ENCODE assay signal across 8 cellular contexts in the genomic region with DNA sequence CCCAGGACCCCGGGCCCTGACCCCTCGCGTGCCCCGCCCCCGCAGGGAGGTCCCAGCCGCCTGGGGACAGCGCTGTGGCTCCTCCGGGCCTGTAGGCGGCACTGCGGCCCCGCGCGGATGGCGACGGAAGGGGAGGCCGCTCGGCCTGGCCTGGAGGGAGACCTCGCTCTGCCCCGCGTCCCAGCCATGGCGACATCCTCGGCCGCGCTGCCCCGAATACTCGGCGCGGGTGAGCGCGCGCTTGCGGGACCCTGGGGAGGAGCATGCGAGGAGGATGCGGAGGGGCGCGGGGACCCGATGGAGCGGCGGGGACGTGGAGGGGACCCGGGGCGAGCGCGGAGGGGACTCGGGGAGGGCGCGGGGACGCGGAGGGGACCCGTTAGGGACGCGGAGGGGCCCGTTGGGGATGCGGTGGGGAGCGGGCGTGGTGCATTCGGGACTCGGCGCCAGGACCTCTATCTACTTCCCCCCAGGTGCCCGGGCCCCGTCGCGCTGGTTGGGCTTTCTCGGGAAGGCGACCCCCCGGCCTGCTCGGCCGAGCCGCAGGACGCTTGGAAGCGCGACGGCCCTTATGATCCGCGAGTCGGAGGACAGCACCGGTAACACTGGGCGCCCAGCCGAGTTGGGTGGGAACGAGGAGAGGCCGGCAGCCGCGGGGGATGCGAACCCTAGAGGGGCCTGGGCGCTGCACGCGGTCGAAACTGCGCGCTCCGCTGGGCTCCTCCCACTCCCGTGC. TPM values are rescaled to one million over a fixed set of nuclear protein-coding genes. Genes with fewer than 3 reads are reported as not detected.
DNase-seq lines count a peak whose midpoint lies in the region; ATAC-seq and TF ChIP-seq lines count a peak whose summit lies in the region.

A gene (plus strand): TSS at position 158 of the 736 bp plus-strand sequence. CDS start 29 bp downstream, at position 187.

- peak within 1 kb of the TSS; percentile 82 for H3K4me3 ChIP-seq in kidney epithelial cell (ENCODE audit: low read depth, low read length)

- no peaks in the 10 kb centered on the region for H3K36me3 ChIP-seq in kidney epithelial cell (ENCODE audit: control insufficient read depth, insufficient read depth, low read length)

- DNase-seq in NK-92 treated with Interleukin-12 subunit alpha and Interleukin-12 subunit beta, amount 100 ng/mL, for 24 hours (lab: John Stamatoyannopoulos, UW): peak; percentile 66
- DNase-seq in NK-92 (lab: John Stamatoyannopoulos, UW; ENCODE audit: unreplicated experiment) (no peak), NCI-H2171 treated with DMSO at 0.1 percent for 48 hours (lab: John Stamatoyannopoulos, UW) (peak; percentile 81), kidney epithelial cell (ENCODE audit: low read depth) (no peak)
- peak; percentile 69 to 72 for DNase-seq in central memory CD8-positive, alpha-beta T cell (ENCODE audit: low spot score in 2 of 2)
- DNase-seq in stimulated activated CD4-positive, alpha-beta T cell treated with anti-CD3 and anti-CD28 coated beads, Interleukin-15, amount 100 ng/mL, for 24 hours: peak; percentile 88

- no peaks in the 10 kb centered on the region for H3K9me3 Mint-ChIP-seq in central memory CD8-positive, alpha-beta T cell

- H3K27ac Mint-ChIP-seq in central memory CD8-positive, alpha-beta T cell (ENCODE audit: low read depth): peak within 1 kb of the TSS; percentile 75

- H3K27me3 Mint-ChIP-seq in central memory CD8-positive, alpha-beta T cell: peaks cover 9% of the 10 kb centered on the region

- ATAC-seq in HG02981 (IDR thresholded peaks at IDR 0.05; ENCODE audit: unreplicated experiment): peak; percentile 73
- peak; percentile 94 to 95 for ATAC-seq in activated CD4-positive, CD25-positive, alpha-beta regulatory T cell treated with anti-CD3 and anti-CD28 coated beads, Interleukin-2, amount 50 U/mL, for 24 hours
- ATAC-seq in central memory CD8-positive, alpha-beta T cell (replicated peaks; ENCODE audit: extremely low read depth, poor library complexity, severe bottlenecking): peak; percentile 91

- peaks cover 29% of the 10 kb centered on the region for H3K4me1 Mint-ChIP-seq in central memory CD8-positive, alpha-beta T cell

- peaks cover 18% of the 10 kb centered on the region for H3K36me3 Mint-ChIP-seq in central memory CD8-positive, alpha-beta T cell (ENCODE audit: insufficient read depth)

- no peaks in the 10 kb centered on the region for H3K27me3 ChIP-seq in kidney epithelial cell (ENCODE audit: control insufficient read depth, insufficient read depth, low read length)

- peak within 1 kb of the TSS; percentile 91 for H3K4me3 Mint-ChIP-seq in central memory CD8-positive, alpha-beta T cell

- peak; percentile 63 for TF ChIP-seq CTCF in kidney epithelial cell (IDR thresholded peaks at IDR 0.05; ENCODE audit: insufficient read depth, low read length, poor library complexity, severe bottlenecking)

RNA-seq across cellular contexts. Expression of the gene that starts here (rescaled TPM):
- 72.4 and 93.2 TPM in 2 replicates for total RNA-seq in kidney epithelial cell

Comparison
In these comparisons a context has a peak if more than half of its experiments do, and no peak if none do; other contexts are left out.
1. DNase-seq: peak in NK-92 treated with Interleukin-12 subunit alpha and Interleukin-12 subunit beta, amount 100 ng/mL, for 24 hours (single experiment), NCI-H2171 treated with DMSO at 0.1 percent for 48 hours (single experiment), central memory CD8-positive, alpha-beta T cell (2 of 2) and stimulated activated CD4-positive, alpha-beta T cell treated with anti-CD3 and anti-CD28 coated beads, Interleukin-15, amount 100 ng/mL, for 24 hours (single experiment); none in NK-92 (single experiment) and kidney epithelial cell (single experiment).
2. Peak in every context shown above with its lines, with median percentiles within 50 percentile points of each other: ATAC-seq.